Comparison of ENCODE assay signal across 17 cellular contexts in genomic region chr5:145246961-145247744, GRCh38.
DNase-seq lines count a peak whose midpoint lies in the region; ATAC-seq and TF ChIP-seq lines count a peak whose summit lies in the region.
"Had no signal": no experiment of that assay in that cellular context is flagged by ENCODE, and none has a peak within 500 bp of the region (broad histone marks: within the 10 kb centered on the region; RNA-seq: fewer than 3 reads in every experiment).

No MANE protein-coding gene starts in this region.

- no peaks in the 10 kb centered on the region for H3K27me3 Mint-ChIP-seq in T-cell
- H3K27me3 Mint-ChIP-seq: activated T-cell treated with anti-CD3 and anti-CD28 coated beads, Interleukin-2, amount 50 U/mL, for 24 hours; B cell had no signal

- no peaks in the 10 kb centered on the region for H3K36me3 Mint-ChIP-seq in T-cell

- no peak overlapping the region for H3K4me3 Mint-ChIP-seq in T-cell
- H3K4me3 Mint-ChIP-seq: activated T-cell treated with anti-CD3 and anti-CD28 coated beads, Interleukin-2, amount 50 U/mL, for 24 hours; B cell had no signal

- no peaks in the 10 kb centered on the region for H3K4me1 Mint-ChIP-seq in T-cell
- H3K4me1 Mint-ChIP-seq: B cell had no signal

- H3K9me3 ChIP-seq in GM23248 (ENCODE audit: low read depth) = no peaks in the 10 kb centered on the region
- H3K9me3 ChIP-seq in RWPE2 (ENCODE audit: severe bottlenecking) = no peaks in the 10 kb centered on the region
- H3K9me3 ChIP-seq: left lung had no signal

- H3K36me3 ChIP-seq in GM23248 (ENCODE audit: low read depth) (no peaks in the 10 kb centered on the region), RWPE2 (ENCODE audit: low read depth) (no peaks in the 10 kb centered on the region)
- H3K36me3 ChIP-seq: left lung had no signal

- H3K27me3 ChIP-seq in GM23248 (replicated peaks; ENCODE audit: insufficient read depth) (no peaks in the 10 kb centered on the region), RWPE2 (ENCODE audit: insufficient read depth, poor library complexity, severe bottlenecking) (no peaks in the 10 kb centered on the region)
- H3K27me3 ChIP-seq: dorsolateral prefrontal cortex, left lung had no signal

- WGBS in GM23248 (ENCODE audit: low coverage in 1 of 2, low lambda C conversion rate in 2 of 2, missing lambda C conversion rate in 2 of 2), 2 experiments = 0 to 2% methylated on average over 4 of the region's 4 CpGs

- H3K9ac ChIP-seq in GM23248 = no peak overlapping the region

- H3K4me1 ChIP-seq in GM23248 (ENCODE audit: insufficient read depth) (peaks cover 38% of the 10 kb centered on the region), RWPE2 (ENCODE audit: insufficient read depth, poor library complexity, severe bottlenecking) (peaks cover 33% of the 10 kb centered on the region)
- H3K4me1 ChIP-seq: left lung had no signal

- TF ChIP-seq CTCF in RWPE2 (IDR thresholded peaks at IDR 0.05; ENCODE audit: poor library complexity, severe bottlenecking) (no peak), foreskin fibroblast (IDR thresholded peaks at IDR 0.05; ENCODE audit: low read depth, low read length) (no peak)

- peaks cover 0 to 11% (median 8%) of the 10 kb centered on the region in 3 donors for H3K9me3 Mint-ChIP-seq in T-cell

- in situ Hi-C loops in GM23248 (cut with MboI) = no loop called here

- no peak overlapping the region for H3K4me3 ChIP-seq in GM23248
- H3K4me3 ChIP-seq in RWPE2 (ENCODE audit: severe bottlenecking) = no peak overlapping the region
- no peak overlapping the region for H3K4me3 ChIP-seq in foreskin fibroblast (ENCODE audit: low read depth in 1 of 2, low read length in 2 of 2)
- H3K4me3 ChIP-seq: dorsolateral prefrontal cortex, left lung had no signal

- peak overlapping the region; percentile 34 for H3K4me2 ChIP-seq in GM23248 (ENCODE audit: unreplicated experiment)

- POLR2A ChIA-PET in T-cell (lab: Charles Lee) = interaction anchor here in 1 of 2 donors (0.6 kb wide), 1 partner anchor 1124 kb away, joined by 6 read pairs; no protein-coding TSS in a partner anchor

- H3K9me2 ChIP-seq in GM23248 (ENCODE audit: insufficient read depth) = no peaks in the 10 kb centered on the region

- H2AFZ ChIP-seq in GM23248 = peak overlapping the region; percentile 87

- no peaks in the 10 kb centered on the region for H3K79me2 ChIP-seq in GM23248 (ENCODE audit: insufficient read depth)

- CTCF ChIA-PET in T-cell (lab: Charles Lee) = no interaction called here

- peaks cover 25% of the 10 kb centered on the region for H3F3A ChIP-seq in GM23248 (ENCODE audit: insufficient read depth)

- DNase-seq in AG20443 (ENCODE audit: low spot score) (peak; percentile 29), GM23248 (peak; percentile 69), RWPE2 (ENCODE audit: low spot score) (no peak), foreskin fibroblast (peak; percentile 46 to 78), islet precursor cell (no peak), T-cell (no peak), pons (ENCODE audit: low spot score) (no peak), SW 1271 (lab: John Stamatoyannopoulos, UW) (no peak)
- DNase-seq: activated T-cell treated with anti-CD3 and anti-CD28 coated beads, Interleukin-2, amount 50 U/mL, for 24 hours; amygdala; dorsolateral prefrontal cortex; glutamatergic neuron; NCI-H1092; NCI-H82 had no signal

- no peaks in the 10 kb centered on the region for H4K20me1 ChIP-seq in GM23248 (ENCODE audit: insufficient read depth)

- ATAC-seq in RWPE2 (ENCODE audit: low read depth) (peak; percentile 93), T-cell (replicated peaks in 1 of 4) (no peak)
- ATAC-seq: activated CD4-positive, CD25-positive, alpha-beta regulatory T cell treated with anti-CD3 and anti-CD28 coated beads, Interleukin-2, amount 50 U/mL, for 24 hours; left lung had no signal

- H3K27ac ChIP-seq in GM23248 (peak overlapping the region; percentile 72), RWPE2 (ENCODE audit: poor library complexity, severe bottlenecking) (peak overlapping the region; percentile 69)
- H3K27ac ChIP-seq: dorsolateral prefrontal cortex, left lung had no signal

- no peak overlapping the region for H3K27ac Mint-ChIP-seq in T-cell
- H3K27ac Mint-ChIP-seq: activated T-cell treated with anti-CD3 and anti-CD28 coated beads, Interleukin-2, amount 50 U/mL, for 24 hours; B cell had no signal

Comparison
In these comparisons a context has a peak if more than half of its experiments do, and no peak if none do; other contexts are left out.
1. DNase-seq: peak in AG20443 (single experiment), GM23248 (single experiment) and foreskin fibroblast (2 of 2); none in RWPE2 (single experiment), islet precursor cell (single experiment), T-cell (0 of 34), pons (single experiment) and SW 1271 (0 of 2).